Comparison of ENCODE assay signal across 9 cellular contexts in genomic region chr1:182029002-182029378, GRCh38. TPM values are rescaled to one million over a fixed set of nuclear protein-coding genes. Genes with fewer than 3 reads are reported as not detected.
DNase-seq lines count a peak whose midpoint lies in the region; ATAC-seq, FAIRE-seq and TF ChIP-seq lines count a peak whose summit lies in the region.
"Had no signal": no experiment of that assay in that cellular context is flagged by ENCODE, and none has a peak within 500 bp of the region (broad histone marks: within the 10 kb centered on the region; RNA-seq: fewer than 3 reads in every experiment).

No MANE protein-coding gene starts in this region.

- H3K27ac ChIP-seq in OCI-LY7 (ENCODE audit: low read depth, low read length, poor library complexity, severe bottlenecking): peak overlapping the region; percentile 6
- peak overlapping the region; percentile 67 to 90 (median 79) for H3K27ac ChIP-seq in pancreas

- peaks cover 10% of the 10 kb centered on the region for H3K4me1 Mint-ChIP-seq in Caco-2 (ENCODE audit: low read depth, unreplicated experiment)

- H3K36me3 ChIP-seq in Caco-2 (ENCODE audit: control insufficient read depth, insufficient read depth, low read length) (no peaks in the 10 kb centered on the region), OCI-LY7 (ENCODE audit: insufficient read depth, low read length) (no peaks in the 10 kb centered on the region), pancreas (no peaks in the 10 kb centered on the region)

- H3K36me3 Mint-ChIP-seq in Caco-2 (ENCODE audit: insufficient read depth, unreplicated experiment): peaks cover 6% of the 10 kb centered on the region

- peak overlapping the region; percentile 69 for H3K4me2 ChIP-seq in OCI-LY7 (ENCODE audit: low read length)

- no peaks in the 10 kb centered on the region for H4K20me1 ChIP-seq in OCI-LY7 (ENCODE audit: insufficient read depth, low read length)

- H3K9me3 Mint-ChIP-seq in Caco-2 (ENCODE audit: unreplicated experiment): peaks cover 10% of the 10 kb centered on the region

- FAIRE-seq in pancreas (lab: Jason Lieb, UNC): no peak

- BruUV-seq in Caco-2 (replicated peaks; lab: Mats Ljungman, UMichigan): no TSS peak
- TSS peak; percentile 65 for BruUV-seq in OCI-LY7 (replicated peaks; lab: Mats Ljungman, UMichigan)

- H3K27ac Mint-ChIP-seq in Caco-2 (ENCODE audit: unreplicated experiment): peak overlapping the region; percentile 81

- H3K4me3 ChIP-seq in Caco-2 (ENCODE audit: low read depth, low read length): peak overlapping the region; percentile 65
- peak overlapping the region; percentile 69 for H3K4me3 ChIP-seq in OCI-LY7 (ENCODE audit: low read depth, low read length, poor library complexity, severe bottlenecking)
- H3K4me3 ChIP-seq in epithelial cell of esophagus (ENCODE audit: low read length): peak overlapping the region; percentile 57
- peak overlapping the region; percentile 21 to 64 (median 56) for H3K4me3 ChIP-seq in pancreas

- H3K9me2 ChIP-seq in OCI-LY7 (ENCODE audit: insufficient read depth, low read length): no peaks in the 10 kb centered on the region

- H3K4me1 ChIP-seq in Caco-2 (peaks cover 11% of the 10 kb centered on the region), OCI-LY7 (ENCODE audit: insufficient read depth, low read length, poor library complexity, severe bottlenecking) (peaks cover 9% of the 10 kb centered on the region), pancreas (peaks cover 0 to 5% (median 0%) of the 10 kb centered on the region in 3 donors)

- H3K27me3 ChIP-seq in Caco-2 (replicated peaks; ENCODE audit: control insufficient read depth, insufficient read depth, low read length): no peaks in the 10 kb centered on the region
- no peaks in the 10 kb centered on the region for H3K27me3 ChIP-seq in pancreas

- DNase-seq in Caco-2 (no peak), OCI-LY7 (ENCODE audit: low spot score) (no peak), epithelial cell of esophagus (ENCODE audit: low read depth) (no peak), pancreas (no peak), NCI-H510A treated with DMSO at 0.1 percent for 48 hours (lab: John Stamatoyannopoulos, UW) (no peak), A172 (ENCODE audit: low spot score) (no peak), NCI-H2029 (lab: John Stamatoyannopoulos, UW) (no peak), NCI-H446 (lab: John Stamatoyannopoulos, UW) (no peak)

- intact Hi-C loops in Caco-2 (cut with micrococcal nuclease; ENCODE audit: unreplicated experiment): no loop called here
- intact Hi-C loops in OCI-LY7 (cut with micrococcal nuclease; ENCODE audit: unreplicated experiment): no loop called here
- intact Hi-C loops in pancreas (cut with DNase I): no loop called here

- 0 to 1% methylated on average over 2 of the region's 2 CpGs for WGBS in pancreas, 2 donors

- H2AFZ ChIP-seq in OCI-LY7 (ENCODE audit: low read length): peak overlapping the region; percentile 77

- POLR2A ChIA-PET in Caco-2 (lab: Charles Lee) (interaction anchor here (0.5 to 0.6 kb wide), 4 partner anchors 17 to 1770 kb away, joined by 3 to 10 read pairs (median 5); no protein-coding TSS in a partner anchor), OCI-LY7 (lab: Charles Lee) (interaction anchor here (0.6 to 1.1 kb wide), 7 partner anchors 8 to 697 kb away, joined by 3 to 7 read pairs (median 4); no protein-coding TSS in a partner anchor)

- TF ChIP-seq CTCF in Caco-2 (IDR thresholded peaks at IDR 0.05; ENCODE audit: insufficient read depth in 1 of 2, low read depth in 1 of 2, low read length in 1 of 2, severe bottlenecking in 1 of 2, unreplicated experiment in 1 of 2) (no peak), OCI-LY7 (conservative IDR thresholded peaks at IDR 0.05; ENCODE audit: low read length) (no peak), epithelial cell of esophagus (IDR thresholded peaks at IDR 0.05; ENCODE audit: insufficient read depth, low read depth, low read length, missing control alignments) (no peak), pancreas (IDR thresholded peaks at IDR 0.05) (no peak)

- H3K9me3 ChIP-seq in Caco-2 (no peaks in the 10 kb centered on the region), OCI-LY7 (ENCODE audit: low read length) (no peaks in the 10 kb centered on the region), pancreas (no peaks in the 10 kb centered on the region)

- no peaks in the 10 kb centered on the region for H3K27me3 Mint-ChIP-seq in Caco-2 (ENCODE audit: insufficient read depth, unreplicated experiment)

- H3K4me3 Mint-ChIP-seq in Caco-2 (ENCODE audit: unreplicated experiment): peak overlapping the region; percentile 84

- CTCF ChIA-PET in Caco-2 (lab: Charles Lee) (interaction anchor here (0.6 to 1.5 kb wide), 8 partner anchors 26 to 1374 kb away, joined by 3 to 8 read pairs (median 5); no protein-coding TSS in a partner anchor), OCI-LY7 (lab: Charles Lee; ENCODE audit: unreplicated experiment) (interaction anchor here (0.6 to 1.4 kb wide), 2 partner anchors 26 to 115 kb away, joined by 4 to 6 read pairs; no protein-coding TSS in a partner anchor)

- ATAC-seq in pancreas: no peak

- H3K79me2 ChIP-seq in OCI-LY7 (ENCODE audit: insufficient read depth, low read depth, low read length): no peaks in the 10 kb centered on the region

RNA-seq across cellular contexts. Expression of gene ZNF648, which starts 32.5 kb away (rescaled TPM):
- total RNA-seq in Caco-2 (2022) (not detected in 2 replicates), OCI-LY7 (2022) (not detected in 2 replicates), pancreas (under 1 TPM in 4 of 6 donors, not detected in 2; 0.09 to 0.32 (median 0.17) TPM)
- not detected in 2 replicates for total RNA-seq in OCI-LY7 (2014; rRNA removed; shearing (Covaris generic))
- not detected for polyA plus RNA-seq in pancreas
- total RNA-seq in A172 (2014; rRNA removed; shearing (Covaris generic)): not detected in 2 replicates
- total RNA-seq: T-helper 1 cell treated with Interleukin-12 subunit alpha and Interleukin-12 subunit beta and Interleukin-4 antibody, amounts not matched to agents 30 ng/mL and 1 ng/mL, for 36 hours had no signal
